23 cellular contexts compared by ENCODE assay signal in genomic region chr7:147722119-147722518, GRCh38.
"Had no signal": no experiment of that assay in that cellular context is flagged by ENCODE, and none has a peak within 500 bp of the region (broad histone marks: within the 10 kb centered on the region; RNA-seq: fewer than 3 reads in every experiment).

No MANE protein-coding gene starts in this region.

- H3K4me1 ChIP-seq: body of pancreas, breast epithelium, Peyer's patch had no signal

- H3K27me3 ChIP-seq: body of pancreas, breast epithelium, Peyer's patch had no signal

- H3K9me3 ChIP-seq: body of pancreas, breast epithelium, Peyer's patch had no signal

- H3K27ac ChIP-seq: body of pancreas, breast epithelium, Peyer's patch, RWPE1 had no signal

- DNase-seq: activated CD4-positive, alpha-beta T cell treated with anti-CD3 and anti-CD28 coated beads, Interleukin-2, amount 10 ng/mL, durations not matched to agents 24 days and 14 days; activated CD4-positive, alpha-beta T cell treated with anti-CD3 and anti-CD28 coated beads, Interleukin-2, amount 50 U/mL, for 4 hours; activated CD8-positive, alpha-beta T cell treated with anti-CD3 and anti-CD28 coated beads for 36 hours; activated effector memory CD4-positive, alpha-beta T cell treated with anti-CD3 and anti-CD28 coated beads, Interleukin-2, amount 50 U/mL, for 16 hours; activated naive CD4-positive, alpha-beta T cell; activated naive CD8-positive, alpha-beta T cell treated with anti-CD3 and anti-CD28 coated beads, Interleukin-2, amount 10 ng/mL, durations not matched to agents 7 days and 5 days; activated T-cell treated with anti-CD3 and anti-CD28 coated beads, Interleukin-2, amount 50 U/mL, for 1 hour; activated T-cell treated with anti-CD3 and anti-CD28 coated beads, Interleukin-2, amount 50 U/mL, for 72 hours; body of pancreas; Karpas-422; KBM-7; NCI-H187 treated with DMSO at 0.1 percent for 48 hours; NCI-H2081; NCI-H226; NCI-H446 treated with DMSO at 0.1 percent for 48 hours; NCI-H524 treated with DMSO at 0.1 percent for 48 hours; NCI-H748 treated with DMSO at 0.1 percent for 48 hours; NK-92 treated with Interleukin-12 subunit alpha and Interleukin-12 subunit beta, amount 100 ng/mL, for 24 hours; PC-3; Peyer's patch; SIG-M5 had no signal

- H3K4me3 ChIP-seq: body of pancreas, breast epithelium, Peyer's patch had no signal

- H3K36me3 ChIP-seq: breast epithelium, Peyer's patch had no signal
